ENCODE assay signal across 8 cellular contexts in genomic region chr5:151745071-151745705, GRCh38. TPM values are rescaled to one million over a fixed set of nuclear protein-coding genes. Genes with fewer than 3 reads are reported as not detected.
A peak's percentile ranks its signal among the peaks of the same experiment; 100 is the strongest.
DNase-seq lines count a peak whose midpoint lies in the region; ATAC-seq and TF ChIP-seq lines count a peak whose summit lies in the region.

No MANE protein-coding gene starts in this region.

- TF ChIP-seq CTCF in epithelial cell of esophagus (IDR thresholded peaks at IDR 0.05; ENCODE audit: insufficient read depth, low read depth, low read length, missing control alignments), result no peak

- DNase-seq in activated CD4-positive, alpha-beta T cell treated with anti-CD3 and anti-CD28 coated beads, Interleukin-2, amount 10 ng/mL, durations not matched to agents 7 days and 5 days, result peak; percentile 31
- DNase-seq in epithelial cell of esophagus (ENCODE audit: low read depth), result peak; percentile 98
- peak in 53 of 56 donors; percentile 13 to 93 (median 62) for DNase-seq in nucleus accumbens (lab: John Stamatoyannopoulos, UW)
- no peak for DNase-seq in NCI-H774 (lab: John Stamatoyannopoulos, UW)
- no peak for DNase-seq in NCI-H2196 treated with DMSO at 0.1 percent for 48 hours (lab: John Stamatoyannopoulos, UW; ENCODE audit: unreplicated experiment)
- DNase-seq in D341Med (ENCODE audit: low spot score), result no peak

- peaks cover 32% of the 10 kb centered on the region for H3K36me3 Mint-ChIP-seq in activated CD4-positive, alpha-beta T cell treated with anti-CD3 and anti-CD28 coated beads, Interleukin-2, amount 10 ng/mL, durations not matched to agents 7 days and 5 days (ENCODE audit: low read depth)

- H3K27me3 Mint-ChIP-seq in activated CD4-positive, alpha-beta T cell treated with anti-CD3 and anti-CD28 coated beads, Interleukin-2, amount 10 ng/mL, durations not matched to agents 7 days and 5 days, result no peaks in the 10 kb centered on the region

- ATAC-seq in GM18502 (IDR thresholded peaks at IDR 0.05; ENCODE audit: poor library complexity, unreplicated experiment) (peak; percentile 55), HG03097 (IDR thresholded peaks at IDR 0.05; ENCODE audit: low FRiP score, unreplicated experiment) (peak; percentile 45)

- no peak overlapping the region for H3K4me3 Mint-ChIP-seq in activated CD4-positive, alpha-beta T cell treated with anti-CD3 and anti-CD28 coated beads, Interleukin-2, amount 10 ng/mL, durations not matched to agents 7 days and 5 days

- H3K4me1 Mint-ChIP-seq in activated CD4-positive, alpha-beta T cell treated with anti-CD3 and anti-CD28 coated beads, Interleukin-2, amount 10 ng/mL, durations not matched to agents 7 days and 5 days, result peaks cover 64% of the 10 kb centered on the region

- peak overlapping the region; percentile 76 for H3K27ac Mint-ChIP-seq in activated CD4-positive, alpha-beta T cell treated with anti-CD3 and anti-CD28 coated beads, Interleukin-2, amount 10 ng/mL, durations not matched to agents 7 days and 5 days

- POLR2A ChIA-PET in activated CD4-positive, alpha-beta T cell treated with anti-CD3 and anti-CD28 coated beads, Interleukin-2, amount 10 ng/mL, durations not matched to agents 7 days and 5 days (lab: Charles Lee), result no interaction called here

- CTCF ChIA-PET in activated CD4-positive, alpha-beta T cell treated with anti-CD3 and anti-CD28 coated beads, Interleukin-2, amount 10 ng/mL, durations not matched to agents 7 days and 5 days (lab: Charles Lee), result interaction anchor here (0.7 to 2.0 kb wide), 4 partner anchors 8 to 26 kb away, joined by 3 to 5 read pairs (median 4); no protein-coding TSS in a partner anchor

- H3K4me3 ChIP-seq in epithelial cell of esophagus (ENCODE audit: low read length), result no peak overlapping the region

- no peaks in the 10 kb centered on the region for H3K9me3 Mint-ChIP-seq in activated CD4-positive, alpha-beta T cell treated with anti-CD3 and anti-CD28 coated beads, Interleukin-2, amount 10 ng/mL, durations not matched to agents 7 days and 5 days

RNA-seq across cellular contexts. Expression of gene ATOX1, which starts 13.2 kb away (rescaled TPM):
- total RNA-seq in activated CD4-positive, alpha-beta T cell treated with anti-CD3 and anti-CD28 coated beads, Interleukin-2, amount 10 ng/mL, durations not matched to agents 7 days and 5 days, result 10 to 100 TPM; 46.9 to 48.1 TPM

RNA-seq across cellular contexts. Expression of gene G3BP1, which starts 26.6 kb away (rescaled TPM):
- 100 to 1,000 TPM; 212 to 221 TPM for total RNA-seq in activated CD4-positive, alpha-beta T cell treated with anti-CD3 and anti-CD28 coated beads, Interleukin-2, amount 10 ng/mL, durations not matched to agents 7 days and 5 days

RNA-seq across cellular contexts. Expression of gene SPARC, which starts 58.5 kb away (rescaled TPM):
- 1 to 10 TPM in 1 of 2 experiments, under 1 TPM in 1; 0.27 to 1.1 TPM for total RNA-seq in activated CD4-positive, alpha-beta T cell treated with anti-CD3 and anti-CD28 coated beads, Interleukin-2, amount 10 ng/mL, durations not matched to agents 7 days and 5 days

Comparison
In these comparisons a context has a peak if more than half of its experiments do, and no peak if none do; other contexts are left out.
1. DNase-seq: peak in activated CD4-positive, alpha-beta T cell treated with anti-CD3 and anti-CD28 coated beads, Interleukin-2, amount 10 ng/mL, durations not matched to agents 7 days and 5 days (single experiment), epithelial cell of esophagus (single experiment) and nucleus accumbens (53 of 56); none in NCI-H774 (single experiment), NCI-H2196 treated with DMSO at 0.1 percent for 48 hours (single experiment) and D341Med (single experiment).